10 cellular contexts compared by ENCODE assay signal in the genomic region with DNA sequence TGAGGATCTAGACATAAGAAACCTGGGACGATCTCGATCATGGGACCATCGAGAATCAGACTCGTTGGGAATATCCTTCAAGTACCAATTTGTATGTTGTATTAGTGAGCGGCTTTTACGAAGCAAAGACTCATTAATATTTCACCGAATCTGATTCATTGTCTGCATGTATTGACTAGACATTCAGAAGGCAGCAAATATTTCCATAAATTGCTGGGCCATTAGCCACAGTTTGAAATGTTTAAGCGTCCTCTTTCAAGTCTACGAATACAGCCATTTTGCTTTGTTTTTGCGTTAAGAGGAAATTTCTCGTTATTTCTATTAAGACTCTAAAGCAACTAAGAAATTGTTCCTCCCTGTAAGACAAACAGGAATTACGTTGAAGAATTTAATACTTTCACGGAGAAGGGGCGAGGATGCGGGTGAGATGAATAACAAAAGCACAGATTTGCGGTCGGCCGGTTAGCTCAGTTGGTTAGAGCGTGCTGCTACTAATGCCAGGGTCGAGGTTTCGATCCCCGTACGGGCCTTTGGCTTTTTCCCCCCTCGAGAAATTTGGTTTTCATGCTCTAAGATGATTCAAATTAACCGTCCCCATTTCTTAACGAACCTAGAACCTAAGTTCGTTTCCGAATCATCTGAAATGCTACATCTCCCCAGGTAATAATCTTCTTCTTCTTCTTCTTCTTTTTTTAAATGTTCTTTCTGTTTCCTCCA. TPM values are rescaled to one million over a fixed set of nuclear protein-coding genes. Genes with fewer than 3 reads are reported as not detected.
DNase-seq lines count a peak whose midpoint lies in the region; ATAC-seq and TF ChIP-seq lines count a peak whose summit lies in the region.
"Had no signal": no experiment of that assay in that cellular context is flagged by ENCODE, and none has a peak within 500 bp of the region (broad histone marks: within the 10 kb centered on the region; RNA-seq: fewer than 3 reads in every experiment).

No MANE protein-coding gene starts in this region.

- TF ChIP-seq CTCF in dorsolateral prefrontal cortex (IDR thresholded peaks at IDR 0.05 in 54 of 56, conservative IDR thresholded peaks at IDR 0.05 in 2 of 56; ENCODE audit: low read depth in 1 of 56, partially characterized antibody in 56 of 56) = no peak

- no peak overlapping the region for H3K4me3 ChIP-seq in dorsolateral prefrontal cortex

- peaks cover 38 to 100% (median 100%) of the 10 kb centered on the region in 45 donors for H3K27me3 ChIP-seq in dorsolateral prefrontal cortex

- no peak for ATAC-seq in GM18907 (IDR thresholded peaks at IDR 0.05; ENCODE audit: unreplicated experiment)
- ATAC-seq in HG03196 (IDR thresholded peaks at IDR 0.05; ENCODE audit: unreplicated experiment) = no peak

- DNase-seq in EL (peak; percentile 79), LHCN-M2 (ENCODE audit: low read depth) (peak; percentile 68), astrocyte of the hippocampus (ENCODE audit: low read depth, low spot score) (peak; percentile 49), left kidney (ENCODE audit: low read depth, low spot score) (peak; percentile 35), dorsolateral prefrontal cortex (no peak), NCI-H2171 (lab: John Stamatoyannopoulos, UW) (no peak)
- DNase-seq: effector CD4-positive, alpha-beta T cell; NCI-H1694 had no signal

- intact Hi-C loops in dorsolateral prefrontal cortex (cut with DNase I) = no loop called here

- H3K27ac ChIP-seq in dorsolateral prefrontal cortex = no peak overlapping the region

RNA-seq across cellular contexts. Expression of a gene that starts 18.5 kb away (rescaled TPM):
- total RNA-seq in LHCN-M2 (2014; rRNA removed) (not detected in 2 replicates), dorsolateral prefrontal cortex (1 to 10 TPM in 1 of 120 experiments, under 1 TPM in 44, not detected in 75; 0.14 to 1.0 (median 0.28) TPM)
- not detected for polyA plus RNA-seq in LHCN-M2 (2012)

RNA-seq across cellular contexts. Expression of a gene that starts 46.1 kb away (rescaled TPM):
- total RNA-seq in LHCN-M2 (2014; rRNA removed) (not detected in 2 replicates), dorsolateral prefrontal cortex (1 to 10 TPM; 2.0 to 8.9 (median 4.7) TPM)
- polyA plus RNA-seq in LHCN-M2 (2012) = not detected

Comparison
In these comparisons a context has a peak if more than half of its experiments do, and no peak if none do; other contexts are left out.
1. DNase-seq: peak in EL (single experiment), LHCN-M2 (single experiment), astrocyte of the hippocampus (single experiment) and left kidney (single experiment); none in dorsolateral prefrontal cortex (0 of 10) and NCI-H2171 (single experiment).